ENCODE assay signal across 21 cellular contexts in the genomic region with DNA sequence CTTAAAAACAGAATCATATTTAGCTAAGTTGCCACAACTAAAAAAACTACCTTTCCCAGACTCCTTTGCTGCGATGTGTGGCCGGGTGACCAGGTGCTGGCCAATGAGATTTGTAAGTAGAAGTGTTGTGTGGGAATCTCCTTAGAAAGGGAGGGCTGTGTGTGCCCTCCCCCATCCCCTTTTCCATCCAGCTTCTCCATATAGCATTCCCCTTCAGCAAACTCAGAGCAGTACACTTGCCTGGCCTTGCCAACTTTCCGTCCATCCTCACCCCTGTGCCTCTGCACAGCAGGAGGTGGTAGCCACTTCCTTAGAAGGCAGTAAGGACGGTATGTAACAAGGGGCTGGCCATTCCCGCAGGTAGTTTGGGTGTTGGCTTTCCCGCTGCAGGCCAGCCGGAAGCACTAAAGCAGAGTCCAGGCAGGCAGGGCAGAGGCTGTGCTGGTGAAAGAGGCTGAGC. TPM values are rescaled to one million over a fixed set of nuclear protein-coding genes. Genes with fewer than 3 reads are reported as not detected.
A peak's percentile ranks its signal among the peaks of the same experiment; 100 is the strongest.
DNase-seq lines count a peak whose midpoint lies in the region; ATAC-seq and TF ChIP-seq lines count a peak whose summit lies in the region.
"Had no signal": no experiment of that assay in that cellular context is flagged by ENCODE, and none has a peak within 500 bp of the region (broad histone marks: within the 10 kb centered on the region; RNA-seq: fewer than 3 reads in every experiment).

No MANE protein-coding gene starts in this region.

- POLR2A ChIA-PET in SK-N-SH (lab: Yijun Ruan, JAX), result no interaction called here
- POLR2A ChIA-PET in activated CD4-positive, alpha-beta memory T cell treated with anti-CD3 and anti-CD28 coated beads, Interleukin-2, amount 10 ng/mL, durations not matched to agents 7 days and 5 days (lab: Charles Lee), result no interaction called here

- no peak for TF ChIP-seq RAD21 in SK-N-SH (IDR thresholded peaks at IDR 0.05; ENCODE audit: low read length)

- H3K4me1 ChIP-seq in SK-N-SH (ENCODE audit: control insufficient read depth in 1 of 2, insufficient read depth in 2 of 2, low read depth in 1 of 2, low read length in 1 of 2), result peaks cover 0 to 10% of the 10 kb centered on the region in 2 experiments; a peak in 1 of 4 replicates
- peaks cover 7 to 22% of the 10 kb centered on the region in 2 donors for H3K4me1 ChIP-seq in left lung
- peaks cover 0 to 45% (median 19%) of the 10 kb centered on the region in 4 donors for H3K4me1 ChIP-seq in tibial artery

- CTCF ChIA-PET in SK-N-SH (lab: Yijun Ruan, JAX), result interaction anchor here (0.6 to 0.7 kb wide), 2 partner anchors 9 to 21 kb away, joined by 3 read pairs; no protein-coding TSS in a partner anchor
- CTCF ChIA-PET in activated CD4-positive, alpha-beta memory T cell treated with anti-CD3 and anti-CD28 coated beads, Interleukin-2, amount 10 ng/mL, durations not matched to agents 7 days and 5 days (lab: Charles Lee), result no interaction called here

- no peaks in the 10 kb centered on the region for H3F3A ChIP-seq in SK-N-SH (replicated peaks; ENCODE audit: insufficient read depth)

- H3K4me3 ChIP-seq in SK-N-SH (ENCODE audit: low read depth in 2 of 2, low read length in 1 of 2) (no peak overlapping the region), choroid plexus epithelial cell (ENCODE audit: low read depth, low read length) (no peak overlapping the region), left lung (peak overlapping the region in 1 of 2 donors; percentile 18), tibial artery (peak overlapping the region in 1 of 2 donors; percentile 7)
- H3K4me3 ChIP-seq: right atrium auricular region, stomach had no signal

- H3K36me3 ChIP-seq in SK-N-SH (replicated peaks in 1 of 2; ENCODE audit: control insufficient read depth in 1 of 2, insufficient read depth in 2 of 2, low read length in 1 of 2) (no peaks in the 10 kb centered on the region), left lung (no peaks in the 10 kb centered on the region), tibial artery (no peaks in the 10 kb centered on the region)
- H3K36me3 ChIP-seq: right atrium auricular region, stomach had no signal

- no peaks in the 10 kb centered on the region for H3K79me2 ChIP-seq in SK-N-SH (ENCODE audit: insufficient read depth)

- H4K20me1 ChIP-seq in SK-N-SH (ENCODE audit: insufficient read depth), result no peaks in the 10 kb centered on the region

- H3K27me3 Mint-ChIP-seq in activated CD4-positive, alpha-beta memory T cell treated with anti-CD3 and anti-CD28 coated beads, Interleukin-2, amount 10 ng/mL, durations not matched to agents 7 days and 5 days, result peaks cover 2% of the 10 kb centered on the region

- 77% methylated on average over 3 of the region's 7 CpGs for WGBS in SK-N-SH (ENCODE audit: low lambda C conversion rate)

- H3K4me2 ChIP-seq in SK-N-SH, result no peak overlapping the region

- no peaks in the 10 kb centered on the region for H3K9me3 ChIP-seq in SK-N-SH
- H3K9me3 ChIP-seq in left lung, result no peaks in the 10 kb centered on the region
- no peaks in the 10 kb centered on the region for H3K9me3 ChIP-seq in tibial artery
- H3K9me3 ChIP-seq: right atrium auricular region, stomach had no signal

- no peak for DNase-seq in SK-N-SH
- DNase-seq in choroid plexus epithelial cell (ENCODE audit: low read depth), result peak; percentile 66
- no peak for DNase-seq in left lung
- DNase-seq in tibial artery, result no peak
- no peak for DNase-seq in activated CD4-positive, alpha-beta memory T cell treated with anti-CD3 and anti-CD28 coated beads, Interleukin-2, amount 10 ng/mL, durations not matched to agents 7 days and 5 days
- DNase-seq in HuH-7.5 (ENCODE audit: low spot score), result no peak
- DNase-seq in EL, result no peak
- DNase-seq: ACHN; activated effector memory CD4-positive, alpha-beta T cell treated with Interleukin-2 at 50 U/mL for 16 hours; CD4-positive, alpha-beta memory T cell; foreskin fibroblast; NCI-H1930; SIG-M5; stomach had no signal

- H3K9ac ChIP-seq in SK-N-SH, result no peak overlapping the region

- no peaks in the 10 kb centered on the region for H3K9me2 ChIP-seq in SK-N-SH

- no peak overlapping the region for H3K4me3 Mint-ChIP-seq in activated CD4-positive, alpha-beta memory T cell treated with anti-CD3 and anti-CD28 coated beads, Interleukin-2, amount 10 ng/mL, durations not matched to agents 7 days and 5 days
- H3K4me3 Mint-ChIP-seq: CD4-positive, alpha-beta memory T cell; mesothelial cell of epicardium; T-helper 2 cell treated with Interferon-gamma antibody and Interleukin-4, amounts not matched to agents 5 μg/mL and 100 μg/mL, for 36 hours had no signal

- no peaks in the 10 kb centered on the region for H3K9me3 Mint-ChIP-seq in activated CD4-positive, alpha-beta memory T cell treated with anti-CD3 and anti-CD28 coated beads, Interleukin-2, amount 10 ng/mL, durations not matched to agents 7 days and 5 days
- H3K9me3 Mint-ChIP-seq: CD4-positive, alpha-beta memory T cell; mesothelial cell of epicardium; T-helper 2 cell treated with Interferon-gamma antibody and Interleukin-4, amounts not matched to agents 5 μg/mL and 100 μg/mL, for 36 hours had no signal

- H2AFZ ChIP-seq in SK-N-SH (ENCODE audit: low read depth), result no peak overlapping the region

- no peak for TF ChIP-seq EP300 in SK-N-SH (IDR thresholded peaks at IDR 0.05; ENCODE audit: borderline replicate concordance in 1 of 2, low read depth in 1 of 2, low read length in 1 of 2)

- intact Hi-C loops in left lung (cut with DNase I), result no loop called here
- intact Hi-C loops in tibial artery (cut with DNase I; ENCODE audit: low total_unique reads), result no loop called here

- H3K36me3 Mint-ChIP-seq in activated CD4-positive, alpha-beta memory T cell treated with anti-CD3 and anti-CD28 coated beads, Interleukin-2, amount 10 ng/mL, durations not matched to agents 7 days and 5 days (ENCODE audit: low read depth), result no peaks in the 10 kb centered on the region
- H3K36me3 Mint-ChIP-seq: CD4-positive, alpha-beta memory T cell; mesothelial cell of epicardium had no signal

- no peak overlapping the region for H3K27ac Mint-ChIP-seq in activated CD4-positive, alpha-beta memory T cell treated with anti-CD3 and anti-CD28 coated beads, Interleukin-2, amount 10 ng/mL, durations not matched to agents 7 days and 5 days
- H3K27ac Mint-ChIP-seq: mesothelial cell of epicardium; T-helper 2 cell treated with Interferon-gamma antibody and Interleukin-4, amounts not matched to agents 5 μg/mL and 100 μg/mL, for 36 hours had no signal

- ATAC-seq in SK-N-SH treated with all-trans-retinoic acid at 6 μM for 48 hours, result no peak
- ATAC-seq in left lung, result peak; percentile 11

- H3K4me1 Mint-ChIP-seq in activated CD4-positive, alpha-beta memory T cell treated with anti-CD3 and anti-CD28 coated beads, Interleukin-2, amount 10 ng/mL, durations not matched to agents 7 days and 5 days, result peaks cover 4% of the 10 kb centered on the region

- H3K27me3 ChIP-seq in SK-N-SH (ENCODE audit: insufficient read depth), result no peaks in the 10 kb centered on the region
- peaks cover 0 to 7% of the 10 kb centered on the region in 2 donors for H3K27me3 ChIP-seq in left lung
- H3K27me3 ChIP-seq in tibial artery, result no peaks in the 10 kb centered on the region
- H3K27me3 ChIP-seq: right atrium auricular region, stomach had no signal

- no peak overlapping the region for H3K27ac ChIP-seq in SK-N-SH (ENCODE audit: low read depth in 2 of 2, low read length in 1 of 2)
- peak overlapping the region in 1 of 2 donors; percentile 23 for H3K27ac ChIP-seq in left lung
- H3K27ac ChIP-seq in tibial artery, result peak overlapping the region; percentile 65 to 77
- H3K27ac ChIP-seq: right atrium auricular region, stomach had no signal

- TF ChIP-seq CTCF in SK-N-SH (IDR thresholded peaks at IDR 0.05), result no peak
- TF ChIP-seq CTCF in choroid plexus epithelial cell (conservative IDR thresholded peaks at IDR 0.05; ENCODE audit: low read depth, low read length), result no peak
- TF ChIP-seq CTCF in left lung (IDR thresholded peaks at IDR 0.05), result no peak
- TF ChIP-seq CTCF in tibial artery (IDR thresholded peaks at IDR 0.05), result no peak

TF ChIP-seq in SK-N-SH, 30 proteins besides CTCF, POLR2A, EP300 and RAD21 (continues in another document):
- TF ChIP-seq ELF1 (IDR thresholded peaks at IDR 0.05) (no peak), TAF1 (IDR thresholded peaks at IDR 0.05; ENCODE audit: borderline replicate concordance, low read depth, low read length) (no peak)
- TF ChIP-seq, protein P1, sequence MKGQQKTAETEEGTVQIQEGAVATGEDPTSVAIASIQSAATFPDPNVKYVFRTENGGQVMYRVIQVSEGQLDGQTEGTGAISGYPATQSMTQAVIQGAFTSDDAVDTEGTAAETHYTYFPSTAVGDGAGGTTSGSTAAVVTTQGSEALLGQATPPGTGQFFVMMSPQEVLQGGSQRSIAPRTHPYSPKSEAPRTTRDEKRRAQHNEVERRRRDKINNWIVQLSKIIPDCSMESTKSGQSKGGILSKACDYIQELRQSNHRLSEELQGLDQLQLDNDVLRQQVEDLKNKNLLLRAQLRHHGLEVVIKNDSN (IDR thresholded peaks at IDR 0.05; ENCODE audit: borderline replicate concordance, low read depth), result peak; percentile 35; the same call in 1 of the 2 replicates

TF ChIP-seq in SK-N-SH treated with all-trans-retinoic acid at 6 μM for 48 hours, 23 proteins besides CTCF, POLR2A, EP300 and RAD21 (continues in another document):
- TF ChIP-seq BACH2 (CRISPR knock-in tag; IDR thresholded peaks at IDR 0.05; ENCODE audit: borderline replicate concordance) (no peak), RARB (CRISPR knock-in tag; IDR thresholded peaks at IDR 0.05) (no peak), ZFP3 (CRISPR knock-in tag; IDR thresholded peaks at IDR 0.05) (no peak)

RNA-seq across cellular contexts. Expression of a gene that starts 22.3 kb away (rescaled TPM):
- not detected in 2 replicates for polyA plus RNA-seq in SK-N-SH (2012; rRNA removed)
- not detected in 2 replicates for polyA plus RNA-seq in SK-N-SH (2012; cell fraction: cytosol; rRNA removed)
- not detected in 2 replicates for polyA plus RNA-seq in SK-N-SH (2012; cell fraction: nucleus; rRNA removed)
- total RNA-seq in left lung, result not detected
- not detected for total RNA-seq in activated CD4-positive, alpha-beta memory T cell treated with anti-CD3 and anti-CD28 coated beads, Interleukin-2, amount 10 ng/mL, durations not matched to agents 7 days and 5 days
- total RNA-seq: CD4-positive, alpha-beta memory T cell; cerebellum; mesothelial cell of epicardium; NCI-H460; OCI-LY7; right atrium auricular region had no signal
- polyA plus RNA-seq: CD4-positive, alpha-beta memory T cell had no signal

RNA-seq across cellular contexts. Expression of a gene that starts 30.6 kb away (rescaled TPM):
- polyA plus RNA-seq in SK-N-SH (2012; rRNA removed), result not detected in 2 replicates
- not detected in 2 replicates for polyA plus RNA-seq in SK-N-SH (2012; cell fraction: cytosol; rRNA removed)
- not detected in 2 replicates for polyA plus RNA-seq in SK-N-SH (2012; cell fraction: nucleus; rRNA removed)
- total RNA-seq in left lung, result 1 to 10 TPM; 4.8 to 5.2 TPM
- total RNA-seq in activated CD4-positive, alpha-beta memory T cell treated with anti-CD3 and anti-CD28 coated beads, Interleukin-2, amount 10 ng/mL, durations not matched to agents 7 days and 5 days, result not detected
- total RNA-seq: CD4-positive, alpha-beta memory T cell; mesothelial cell of epicardium; NCI-H460; OCI-LY7 had no signal
- polyA plus RNA-seq: CD4-positive, alpha-beta memory T cell had no signal

Comparison
In these comparisons a context has a peak if more than half of its experiments do, and no peak if none do; other contexts are left out.
1. H3K27ac ChIP-seq: peak in tibial artery (2 of 2); none in SK-N-SH (0 of 2).
2. RNA of a gene that starts 30.6 kb away (total RNA-seq): 4.8 to 5.2 TPM in left lung; not detected in activated CD4-positive, alpha-beta memory T cell treated with anti-CD3 and anti-CD28 coated beads, Interleukin-2, amount 10 ng/mL, durations not matched to agents 7 days and 5 days; every median in the first group is over 4 times any median in the second.